ENCODE assay signal across 8 cellular contexts in genomic region chr17:40548982-40549680, GRCh38. TPM values are rescaled to one million over a fixed set of nuclear protein-coding genes. Genes with fewer than 3 reads are reported as not detected.
DNase-seq lines count a peak whose midpoint lies in the region; ATAC-seq lines count a peak whose summit lies in the region.

No MANE protein-coding gene starts in this region.

- no peaks in the 10 kb centered on the region for H3K9me2 ChIP-seq in Karpas-422 (replicated peaks; ENCODE audit: insufficient read depth, low read length)

- CTCF ChIA-PET in activated CD4-positive, alpha-beta memory T cell treated with anti-CD3 and anti-CD28 coated beads, Interleukin-2, amount 10 ng/mL, durations not matched to agents 7 days and 5 days (lab: Charles Lee): interaction anchor here (0.8 to 3.5 kb wide), 7 partner anchors 11 to 187 kb away, joined by 3 to 39 read pairs (median 4); no protein-coding TSS in a partner anchor

- no peaks in the 10 kb centered on the region for H3K4me1 ChIP-seq in Karpas-422 (ENCODE audit: low read length)

- H3K79me2 ChIP-seq in Karpas-422 (ENCODE audit: low read length): no peaks in the 10 kb centered on the region

- no peaks in the 10 kb centered on the region for H4K20me1 ChIP-seq in Karpas-422 (ENCODE audit: insufficient read depth, low read depth, low read length)

- no peaks in the 10 kb centered on the region for H3K9me3 Mint-ChIP-seq in activated CD4-positive, alpha-beta memory T cell treated with anti-CD3 and anti-CD28 coated beads, Interleukin-2, amount 10 ng/mL, durations not matched to agents 7 days and 5 days

- peaks cover 7% of the 10 kb centered on the region for H3K36me3 Mint-ChIP-seq in activated CD4-positive, alpha-beta memory T cell treated with anti-CD3 and anti-CD28 coated beads, Interleukin-2, amount 10 ng/mL, durations not matched to agents 7 days and 5 days (ENCODE audit: low read depth)

- peaks cover 12% of the 10 kb centered on the region for H3K27me3 Mint-ChIP-seq in activated CD4-positive, alpha-beta memory T cell treated with anti-CD3 and anti-CD28 coated beads, Interleukin-2, amount 10 ng/mL, durations not matched to agents 7 days and 5 days

- peaks cover 43% of the 10 kb centered on the region for H3K4me1 Mint-ChIP-seq in activated CD4-positive, alpha-beta memory T cell treated with anti-CD3 and anti-CD28 coated beads, Interleukin-2, amount 10 ng/mL, durations not matched to agents 7 days and 5 days

- no peaks in the 10 kb centered on the region for H3K36me3 ChIP-seq in Karpas-422 (ENCODE audit: insufficient read depth, low read length)

- no peak overlapping the region for H3K4me3 Mint-ChIP-seq in activated CD4-positive, alpha-beta memory T cell treated with anti-CD3 and anti-CD28 coated beads, Interleukin-2, amount 10 ng/mL, durations not matched to agents 7 days and 5 days

- H3K4me3 ChIP-seq in Karpas-422 (ENCODE audit: low read length): no peak overlapping the region

- intact Hi-C loops in sciatic nerve (cut with DNase I): no loop called here

- DNase-seq in activated CD8-positive, alpha-beta memory T cell treated with anti-CD3 and anti-CD28 coated beads for 24 hours: peak; percentile 74
- no peak for DNase-seq in activated CD8-positive, alpha-beta memory T cell treated with anti-CD3 and anti-CD28 coated beads, Interleukin-2, amount 50 U/mL, for 4 hours
- peak; percentile 15 for DNase-seq in activated CD4-positive, alpha-beta memory T cell treated with anti-CD3 and anti-CD28 coated beads, Interleukin-2, amount 10 ng/mL, durations not matched to agents 7 days and 5 days
- DNase-seq in fibroblast of the conjunctiva (ENCODE audit: low read depth): peak; percentile 86
- peak; percentile 68 for DNase-seq in sciatic nerve (ENCODE audit: low spot score)
- no peak for DNase-seq in Karpas-422

- H3K4me2 ChIP-seq in Karpas-422 (ENCODE audit: low read depth, low read length, poor library complexity, severe bottlenecking): no peak overlapping the region

- H3K27ac Mint-ChIP-seq in activated CD4-positive, alpha-beta memory T cell treated with anti-CD3 and anti-CD28 coated beads, Interleukin-2, amount 10 ng/mL, durations not matched to agents 7 days and 5 days: no peak overlapping the region

- no peak overlapping the region for H2AFZ ChIP-seq in Karpas-422 (ENCODE audit: low read length)

- no peaks in the 10 kb centered on the region for H3K9me3 ChIP-seq in Karpas-422 (ENCODE audit: low read length)

- POLR2A ChIA-PET in activated CD4-positive, alpha-beta memory T cell treated with anti-CD3 and anti-CD28 coated beads, Interleukin-2, amount 10 ng/mL, durations not matched to agents 7 days and 5 days (lab: Charles Lee): interaction anchor here (1.1 to 3.5 kb wide), 4 partner anchors 11 to 131 kb away, joined by 3 to 56 read pairs (median 11); partner anchors contain the start of gene TOP2A

- no peaks in the 10 kb centered on the region for H3K27me3 ChIP-seq in Karpas-422 (ENCODE audit: low read length)

- H3K27ac ChIP-seq in Karpas-422 (ENCODE audit: low read length): no peak overlapping the region

- no peak overlapping the region for H3K9ac ChIP-seq in Karpas-422 (ENCODE audit: low read length)

- ATAC-seq in sciatic nerve: peak; percentile 54
- no peak for ATAC-seq in GM21786 (IDR thresholded peaks at IDR 0.05; ENCODE audit: unreplicated experiment)
- ATAC-seq in HG03457 (IDR thresholded peaks at IDR 0.05; ENCODE audit: unreplicated experiment): no peak

RNA-seq across cellular contexts. Expression of gene CCR7, which starts 16.1 kb away (rescaled TPM):
- total RNA-seq in activated CD4-positive, alpha-beta memory T cell treated with anti-CD3 and anti-CD28 coated beads, Interleukin-2, amount 10 ng/mL, durations not matched to agents 7 days and 5 days: 10 to 100 TPM; 43.3 to 44.6 TPM
- 1.4 TPM for total RNA-seq in sciatic nerve
- not detected in 2 replicates for total RNA-seq in Karpas-422 (2014; rRNA removed; shearing (Covaris generic); ENCODE audit: low replicate concordance)

RNA-seq across cellular contexts. Expression of gene TNS4, which starts 47.7 kb away (rescaled TPM):
- total RNA-seq in activated CD4-positive, alpha-beta memory T cell treated with anti-CD3 and anti-CD28 coated beads, Interleukin-2, amount 10 ng/mL, durations not matched to agents 7 days and 5 days: 10 to 100 TPM in 1 of 2 experiments, 1 to 10 TPM in 1; 9.5 to 12.7 TPM
- total RNA-seq in sciatic nerve: 0.36 TPM
- not detected in 2 replicates for total RNA-seq in Karpas-422 (2014; rRNA removed; shearing (Covaris generic); ENCODE audit: low replicate concordance)

Comparison
In these comparisons a context has a peak if more than half of its experiments do, and no peak if none do; other contexts are left out.
1. DNase-seq: peak in activated CD8-positive, alpha-beta memory T cell treated with anti-CD3 and anti-CD28 coated beads for 24 hours (single experiment), activated CD4-positive, alpha-beta memory T cell treated with anti-CD3 and anti-CD28 coated beads, Interleukin-2, amount 10 ng/mL, durations not matched to agents 7 days and 5 days (single experiment), fibroblast of the conjunctiva (single experiment) and sciatic nerve (single experiment); none in activated CD8-positive, alpha-beta memory T cell treated with anti-CD3 and anti-CD28 coated beads, Interleukin-2, amount 50 U/mL, for 4 hours (single experiment) and Karpas-422 (single experiment).
2. RNA of gene CCR7, which starts 16.1 kb away (total RNA-seq): 43.3 to 44.6 TPM in activated CD4-positive, alpha-beta memory T cell treated with anti-CD3 and anti-CD28 coated beads, Interleukin-2, amount 10 ng/mL, durations not matched to agents 7 days and 5 days; 1.4 TPM in sciatic nerve (single experiment) and not detected in Karpas-422; every median in the first group is over 10 times any median in the second.